Comparison of ENCODE assay signal across 20 cellular contexts in the genomic region with DNA sequence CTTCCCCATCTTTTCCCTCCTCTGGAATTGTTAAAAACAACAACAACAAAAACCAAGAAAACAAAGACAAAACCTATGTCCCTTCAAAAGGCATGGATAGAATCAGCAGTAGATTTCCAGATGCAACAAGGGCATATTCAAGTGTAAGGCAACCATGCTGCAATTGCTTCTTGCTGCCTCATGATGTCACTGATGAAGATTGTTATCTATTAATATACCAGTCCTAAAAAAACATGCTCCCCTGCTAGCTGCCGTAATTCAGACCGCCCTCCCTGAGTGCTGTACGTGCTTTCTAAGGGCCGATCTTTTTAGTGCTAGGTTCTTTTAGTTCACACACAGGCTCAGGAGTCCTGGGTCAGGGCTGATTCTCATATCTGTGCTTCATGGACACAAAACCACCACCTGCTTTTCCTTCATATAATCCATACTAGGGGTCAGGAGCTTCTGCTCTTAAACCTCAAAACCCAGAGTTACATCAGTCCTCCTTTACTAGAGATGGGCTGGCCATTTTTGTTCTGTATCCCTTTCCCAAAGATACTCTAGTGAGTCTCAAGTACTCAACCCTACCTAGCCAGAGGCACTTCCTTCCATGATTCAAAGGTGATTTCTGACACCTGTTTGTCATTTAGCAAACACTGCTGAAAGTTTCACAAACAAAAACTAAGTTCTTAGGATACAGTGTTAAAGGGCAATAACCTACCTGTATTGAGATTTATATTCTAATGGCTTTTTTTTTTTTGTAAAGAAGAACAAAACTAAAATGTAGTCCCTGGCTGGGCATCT.
A peak's percentile ranks its signal among the peaks of the same experiment; 100 is the strongest.
DNase-seq lines count a peak whose midpoint lies in the region; ATAC-seq, FAIRE-seq and TF ChIP-seq lines count a peak whose summit lies in the region.
"Had no signal": no experiment of that assay in that cellular context is flagged by ENCODE, and none has a peak within 500 bp of the region (broad histone marks: within the 10 kb centered on the region; RNA-seq: fewer than 3 reads in every experiment).

No MANE protein-coding gene starts in this region.

- H3K27ac ChIP-seq in kidney (ENCODE audit: low read depth in 2 of 2, low read length in 2 of 2): no peak overlapping the region
- H3K27ac ChIP-seq: epithelial cell of prostate, upper lobe of left lung had no signal

- no peaks in the 10 kb centered on the region for H3K9me3 Mint-ChIP-seq in activated T-cell treated with anti-CD3 and anti-CD28 coated beads, Interleukin-2, amount 50 U/mL, for 24 hours
- H3K9me3 Mint-ChIP-seq: CD8-positive, alpha-beta T cell; stimulated activated naive CD8-positive, alpha-beta T cell treated with anti-CD3 and anti-CD28 coated beads, Interleukin-15, Interleukin-2, amounts not matched to agents 100 ng/mL and 50 ng/mL, for 24 hours had no signal

- no peaks in the 10 kb centered on the region for H3K4me1 ChIP-seq in kidney (ENCODE audit: control insufficient read depth in 1 of 2, insufficient read depth in 1 of 2, low read depth in 1 of 2, low read length in 2 of 2)
- H3K4me1 ChIP-seq: upper lobe of left lung had no signal

- H3K36me3 Mint-ChIP-seq in activated T-cell treated with anti-CD3 and anti-CD28 coated beads, Interleukin-2, amount 50 U/mL, for 24 hours (ENCODE audit: low read depth): peaks cover 4% of the 10 kb centered on the region

- intact Hi-C loops in kidney (cut with DNase I): no loop called here

- no peak overlapping the region for H3K9ac ChIP-seq in kidney (ENCODE audit: low read length in 2 of 2)

- FAIRE-seq in kidney (lab: Jason Lieb, UNC): no peak

- no peak overlapping the region for H3K4me3 ChIP-seq in choroid plexus epithelial cell (ENCODE audit: low read depth, low read length)
- H3K4me3 ChIP-seq in kidney (ENCODE audit: low read length in 2 of 2): no peak overlapping the region
- H3K4me3 ChIP-seq: upper lobe of left lung had no signal

- no peak for ATAC-seq in GM19324 (IDR thresholded peaks at IDR 0.05; ENCODE audit: low FRiP score, unreplicated experiment)
- no peak for ATAC-seq in HG03039 (IDR thresholded peaks at IDR 0.05; ENCODE audit: unreplicated experiment)
- ATAC-seq: CD8-positive, alpha-beta T cell; left lobe of liver had no signal

- no peaks in the 10 kb centered on the region for H3K36me3 ChIP-seq in kidney (ENCODE audit: control insufficient read depth in 1 of 2, insufficient read depth in 2 of 2, low read length in 2 of 2)
- H3K36me3 ChIP-seq: upper lobe of left lung had no signal

- TF ChIP-seq CTCF in choroid plexus epithelial cell (conservative IDR thresholded peaks at IDR 0.05; ENCODE audit: low read depth, low read length): peak; percentile 32
- TF ChIP-seq CTCF in kidney (IDR thresholded peaks at IDR 0.05; ENCODE audit: borderline replicate concordance, extremely low read depth, insufficient read depth): no peak

- H3K27ac Mint-ChIP-seq in activated T-cell treated with anti-CD3 and anti-CD28 coated beads, Interleukin-2, amount 50 U/mL, for 24 hours: no peak overlapping the region
- H3K27ac Mint-ChIP-seq: activated naive CD8-positive, alpha-beta T cell treated with anti-CD3 and anti-CD28 coated beads, Interleukin-2, amount 10 ng/mL, durations not matched to agents 7 days and 5 days; brain; CD8-positive, alpha-beta T cell; stimulated activated naive CD8-positive, alpha-beta T cell treated with anti-CD3 and anti-CD28 coated beads, Interleukin-15, Interleukin-2, amounts not matched to agents 100 ng/mL and 50 ng/mL, for 24 hours had no signal

- DNase-seq in SHP77 (lab: John Stamatoyannopoulos, UW) (peak; percentile 4 to 18), SHP77 treated with DMSO at 0.1 percent for 48 hours (lab: John Stamatoyannopoulos, UW) (no peak), NCI-H69 (lab: John Stamatoyannopoulos, UW) (peak; percentile 21), choroid plexus epithelial cell (ENCODE audit: low read depth) (peak; percentile 46), kidney (no peak)
- no peak for DNase-seq in activated T-cell treated with anti-CD3 and anti-CD28 coated beads, Interleukin-2, amount 50 U/mL, for 24 hours
- DNase-seq: activated naive CD8-positive, alpha-beta T cell treated with anti-CD3 and anti-CD28 coated beads, Interleukin-2, amount 10 ng/mL, durations not matched to agents 7 days and 5 days; CD8-positive, alpha-beta T cell; dermis blood vessel endothelial cell; DND-41; NCI-H1417 treated with DMSO at 0.1 percent for 48 hours; NCI-H226; OCI-M1; upper lobe of left lung had no signal

- H3K9me3 ChIP-seq in kidney (ENCODE audit: control insufficient read depth in 1 of 2, low read length in 2 of 2): peaks cover 0 to 6% of the 10 kb centered on the region in 2 donors

- no peak overlapping the region for H3K4me3 Mint-ChIP-seq in activated T-cell treated with anti-CD3 and anti-CD28 coated beads, Interleukin-2, amount 50 U/mL, for 24 hours
- H3K4me3 Mint-ChIP-seq: activated naive CD8-positive, alpha-beta T cell treated with anti-CD3 and anti-CD28 coated beads, Interleukin-2, amount 10 ng/mL, durations not matched to agents 7 days and 5 days; brain; CD8-positive, alpha-beta T cell; stimulated activated naive CD8-positive, alpha-beta T cell treated with anti-CD3 and anti-CD28 coated beads, Interleukin-15, Interleukin-2, amounts not matched to agents 100 ng/mL and 50 ng/mL, for 24 hours had no signal

- no peaks in the 10 kb centered on the region for H3K4me1 Mint-ChIP-seq in activated T-cell treated with anti-CD3 and anti-CD28 coated beads, Interleukin-2, amount 50 U/mL, for 24 hours (ENCODE audit: low read depth)
- H3K4me1 Mint-ChIP-seq: brain had no signal

- peaks cover 6% of the 10 kb centered on the region for H3K27me3 Mint-ChIP-seq in activated T-cell treated with anti-CD3 and anti-CD28 coated beads, Interleukin-2, amount 50 U/mL, for 24 hours
- H3K27me3 Mint-ChIP-seq: brain; stimulated activated naive CD8-positive, alpha-beta T cell treated with anti-CD3 and anti-CD28 coated beads, Interleukin-15, Interleukin-2, amounts not matched to agents 100 ng/mL and 50 ng/mL, for 24 hours had no signal

Comparison
In these comparisons a context has a peak if more than half of its experiments do, and no peak if none do; other contexts are left out.
1. DNase-seq: peak in SHP77 (2 of 2), NCI-H69 (single experiment) and choroid plexus epithelial cell (single experiment); none in SHP77 treated with DMSO at 0.1 percent for 48 hours (single experiment), kidney (single experiment) and activated T-cell treated with anti-CD3 and anti-CD28 coated beads, Interleukin-2, amount 50 U/mL, for 24 hours (single experiment).